16 cellular contexts compared by ENCODE assay signal in the genomic region with DNA sequence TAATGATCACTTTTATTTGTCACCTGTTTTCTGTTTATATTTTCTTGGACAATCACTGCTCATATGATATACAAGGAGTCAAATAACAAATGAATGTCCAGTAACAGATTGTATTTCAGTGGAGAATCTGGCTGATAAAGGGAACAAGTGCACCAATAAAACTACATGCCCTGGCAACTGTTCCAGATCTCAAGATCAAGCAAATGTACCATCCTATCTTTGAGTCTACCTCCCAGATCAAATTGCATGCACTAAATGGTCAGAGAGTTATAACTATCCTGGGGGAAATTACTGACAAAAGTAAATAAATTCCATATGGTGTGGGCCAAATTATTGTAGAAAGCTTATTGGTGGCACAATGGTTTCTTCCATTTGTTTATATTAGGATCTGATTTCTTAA.
"Had no signal": no experiment of that assay in that cellular context is flagged by ENCODE, and none has a peak within 500 bp of the region (broad histone marks: within the 10 kb centered on the region; RNA-seq: fewer than 3 reads in every experiment).

No MANE protein-coding gene starts in this region.

- H3K36me3 Mint-ChIP-seq: activated naive CD8-positive, alpha-beta T cell treated with anti-CD3 and anti-CD28 coated beads for 36 hours; brain; stimulated activated naive B cell treated with anti-CD40 and anti-IgM and Interleukin-4, amounts not matched to agents 10 μg/mL and 1 μg/mL and 100 μg/mL, for 72 hours had no signal

- H3K36me3 ChIP-seq: lower lobe of right lung, tibial artery had no signal

- ATAC-seq: lower lobe of right lung; stimulated activated naive B cell treated with anti-CD40 and anti-IgM and Interleukin-4, amounts not matched to agents 10 μg/mL and 1 μg/mL and 100 μg/mL, for 72 hours had no signal

- DNase-seq: activated B cell treated with CpG ODN at 0.5 μM for 24 hours; activated CD4-positive, alpha-beta T cell treated with anti-CD3 and anti-CD28 coated beads, Interleukin-2, amount 10 ng/mL, durations not matched to agents 24 days and 14 days; activated CD8-positive, alpha-beta memory T cell treated with anti-CD3 and anti-CD28 coated beads for 24 hours; activated naive CD8-positive, alpha-beta T cell treated with anti-CD3 and anti-CD28 coated beads for 36 hours; amygdala; foreskin fibroblast; kidney glomerular epithelial cell; lower lobe of right lung; nucleus accumbens; stimulated activated naive B cell treated with anti-CD40 and anti-IgM and Interleukin-4, amounts not matched to agents 10 μg/mL and 1 μg/mL and 100 μg/mL, for 72 hours; tibial artery had no signal

- H3K4me1 ChIP-seq: lower lobe of right lung, tibial artery had no signal

- H3K27me3 ChIP-seq: tibial artery had no signal

- H3K27ac ChIP-seq: coronary artery, lower lobe of right lung, tibial artery had no signal

- H3K4me3 ChIP-seq: coronary artery, lower lobe of right lung, tibial artery had no signal

- H3K4me3 Mint-ChIP-seq: activated B cell treated with CpG ODN at 0.5 μM for 24 hours; activated CD4-positive, alpha-beta T cell treated with anti-CD3 and anti-CD28 coated beads, Interleukin-2, amount 10 ng/mL, durations not matched to agents 24 days and 14 days; activated naive CD8-positive, alpha-beta T cell treated with anti-CD3 and anti-CD28 coated beads for 36 hours; activated T-helper 1 cell treated with anti-CD3 and anti-CD28 coated beads, Interleukin-12 subunit alpha, Interleukin-12 subunit beta, Interleukin-2, Interleukin-4 antibody, amounts not matched to agents 30 ng/mL and 10 ng/mL and 1 ng/mL, durations not matched to agents 14 hours and 24 hours and 36 hours; brain; central memory CD8-positive, alpha-beta T cell; nephron; stimulated activated naive B cell treated with anti-CD40 and anti-IgM and Interleukin-4, amounts not matched to agents 10 μg/mL and 1 μg/mL and 100 μg/mL, for 72 hours had no signal

- H3K27ac Mint-ChIP-seq: activated B cell treated with CpG ODN at 0.5 μM for 24 hours; activated CD4-positive, alpha-beta T cell treated with anti-CD3 and anti-CD28 coated beads, Interleukin-2, amount 10 ng/mL, durations not matched to agents 24 days and 14 days; activated naive CD8-positive, alpha-beta T cell treated with anti-CD3 and anti-CD28 coated beads for 36 hours; activated T-helper 1 cell treated with anti-CD3 and anti-CD28 coated beads, Interleukin-12 subunit alpha, Interleukin-12 subunit beta, Interleukin-2, Interleukin-4 antibody, amounts not matched to agents 30 ng/mL and 10 ng/mL and 1 ng/mL, durations not matched to agents 14 hours and 24 hours and 36 hours; brain; nephron; stimulated activated naive B cell treated with anti-CD40 and anti-IgM and Interleukin-4, amounts not matched to agents 10 μg/mL and 1 μg/mL and 100 μg/mL, for 72 hours had no signal

- H3K4me1 Mint-ChIP-seq: activated B cell treated with CpG ODN at 0.5 μM for 24 hours; activated CD4-positive, alpha-beta T cell treated with anti-CD3 and anti-CD28 coated beads, Interleukin-2, amount 10 ng/mL, durations not matched to agents 24 days and 14 days; activated naive CD8-positive, alpha-beta T cell treated with anti-CD3 and anti-CD28 coated beads for 36 hours; brain; central memory CD8-positive, alpha-beta T cell; stimulated activated naive B cell treated with anti-CD40 and anti-IgM and Interleukin-4, amounts not matched to agents 10 μg/mL and 1 μg/mL and 100 μg/mL, for 72 hours had no signal

- H3K27me3 Mint-ChIP-seq: activated B cell treated with CpG ODN at 0.5 μM for 24 hours; activated CD4-positive, alpha-beta T cell treated with anti-CD3 and anti-CD28 coated beads, Interleukin-2, amount 10 ng/mL, durations not matched to agents 24 days and 14 days; activated naive CD8-positive, alpha-beta T cell treated with anti-CD3 and anti-CD28 coated beads for 36 hours; central memory CD8-positive, alpha-beta T cell; stimulated activated naive B cell treated with anti-CD40 and anti-IgM and Interleukin-4, amounts not matched to agents 10 μg/mL and 1 μg/mL and 100 μg/mL, for 72 hours had no signal
